ENCODE assay signal across 22 cellular contexts in the genomic region with DNA sequence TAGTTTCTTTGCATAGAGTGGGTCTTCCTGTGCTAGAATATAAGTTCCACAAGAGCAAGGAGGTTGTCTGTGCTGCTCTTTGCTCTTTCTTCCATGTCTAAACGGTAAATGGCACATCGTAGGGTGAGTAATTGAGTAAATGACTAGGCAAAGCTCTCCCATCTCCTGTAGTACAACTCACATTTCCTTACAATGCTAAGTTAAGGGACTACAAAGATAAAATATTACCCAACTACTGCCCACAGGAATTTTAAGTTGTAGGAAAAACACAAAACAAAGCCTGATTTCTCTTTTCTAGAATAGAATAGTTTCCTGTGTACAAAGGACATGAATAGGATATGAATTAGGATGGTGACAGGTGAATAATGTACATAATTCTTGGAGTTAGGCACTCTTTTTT.
"Had no signal": no experiment of that assay in that cellular context is flagged by ENCODE, and none has a peak within 500 bp of the region (broad histone marks: within the 10 kb centered on the region; RNA-seq: fewer than 3 reads in every experiment).

No MANE protein-coding gene starts in this region.

- H3K36me3 Mint-ChIP-seq: activated naive CD4-positive, alpha-beta T cell treated with anti-CD3 and anti-CD28 coated beads, Interleukin-2, amount 50 U/mL, for 72 hours; naive B cell had no signal

- H3K27ac ChIP-seq: adrenal gland, cardiac muscle cell, lower lobe of right lung, thyroid gland had no signal

- DNase-seq: activated CD4-positive, alpha-beta T cell treated with anti-CD3 and anti-CD28 coated beads for 1 hour; activated CD4-positive, alpha-beta T cell treated with anti-CD3 and anti-CD28 coated beads, Interleukin-2, amount 50 U/mL, for 1 hour; activated CD8-positive, alpha-beta T cell treated with anti-CD3 and anti-CD28 coated beads, Interleukin-2, amount 10 ng/mL, durations not matched to agents 7 days and 5 days; activated T-cell treated with anti-CD3 and anti-CD28 coated beads, Interleukin-2, amount 50 U/mL, for 24 hours; adrenal gland; dermis blood vessel endothelial cell; effector memory CD4-positive, alpha-beta T cell; foreskin fibroblast; lower lobe of right lung; naive B cell; stimulated activated CD4-positive, alpha-beta T cell treated with anti-CD3 and anti-CD28 coated beads, Interleukin-4, amount 100 ng/mL, for 4 hours; substantia nigra; thyroid gland had no signal

- H3K36me3 ChIP-seq: adrenal gland, cardiac muscle cell, lower lobe of right lung, thyroid gland had no signal

- H3K4me3 Mint-ChIP-seq: activated CD8-positive, alpha-beta T cell treated with anti-CD3 and anti-CD28 coated beads, Interleukin-2, amount 10 ng/mL, durations not matched to agents 7 days and 5 days; activated T-cell treated with anti-CD3 and anti-CD28 coated beads, Interleukin-2, amount 50 U/mL, for 24 hours; activated T-helper 17 cell treated with anti-CD3 and anti-CD28 coated beads, Interleukin-2, amount 50 U/mL, for 72 hours; neural crest cell; stimulated activated naive CD8-positive, alpha-beta T cell treated with anti-CD3 and anti-CD28 coated beads, Interleukin-15, Interleukin-2, amounts not matched to agents 100 ng/mL and 50 ng/mL, for 24 hours had no signal

- ATAC-seq: activated CD8-positive, alpha-beta T cell treated with anti-CD3 and anti-CD28 coated beads, Interleukin-2, amount 10 ng/mL, durations not matched to agents 7 days and 5 days; activated naive CD4-positive, alpha-beta T cell treated with anti-CD3 and anti-CD28 coated beads, Interleukin-2, amount 50 U/mL, for 72 hours; activated T-helper 17 cell treated with anti-CD3 and anti-CD28 coated beads, Interleukin-2, amount 50 U/mL, for 72 hours; esophagus mucosa; left lobe of liver; lower lobe of right lung; SK-N-SH treated with all-trans-retinoic acid at 6 μM for 48 hours had no signal

- H3K9me3 ChIP-seq: adrenal gland, lower lobe of right lung, thyroid gland had no signal

- H3K4me1 Mint-ChIP-seq: activated T-helper 17 cell treated with anti-CD3 and anti-CD28 coated beads, Interleukin-2, amount 50 U/mL, for 72 hours had no signal

- H3K4me3 ChIP-seq: adrenal gland, cardiac muscle cell, lower lobe of right lung, thyroid gland had no signal

- H3K27me3 ChIP-seq: adrenal gland, cardiac muscle cell, thyroid gland had no signal

- H3K9me3 Mint-ChIP-seq: activated naive CD4-positive, alpha-beta T cell treated with anti-CD3 and anti-CD28 coated beads, Interleukin-2, amount 50 U/mL, for 72 hours; activated T-cell treated with anti-CD3 and anti-CD28 coated beads, Interleukin-2, amount 50 U/mL, for 24 hours; activated T-helper 17 cell treated with anti-CD3 and anti-CD28 coated beads, Interleukin-2, amount 50 U/mL, for 72 hours; stimulated activated naive CD8-positive, alpha-beta T cell treated with anti-CD3 and anti-CD28 coated beads, Interleukin-15, Interleukin-2, amounts not matched to agents 100 ng/mL and 50 ng/mL, for 24 hours had no signal

- H3K27ac Mint-ChIP-seq: activated CD8-positive, alpha-beta T cell treated with anti-CD3 and anti-CD28 coated beads, Interleukin-2, amount 10 ng/mL, durations not matched to agents 7 days and 5 days; activated naive CD4-positive, alpha-beta T cell treated with anti-CD3 and anti-CD28 coated beads, Interleukin-2, amount 50 U/mL, for 72 hours; activated T-cell treated with anti-CD3 and anti-CD28 coated beads, Interleukin-2, amount 50 U/mL, for 24 hours; activated T-helper 17 cell treated with anti-CD3 and anti-CD28 coated beads, Interleukin-2, amount 50 U/mL, for 72 hours; naive B cell; progenitor cell of endocrine pancreas; stimulated activated naive CD8-positive, alpha-beta T cell treated with anti-CD3 and anti-CD28 coated beads, Interleukin-15, Interleukin-2, amounts not matched to agents 100 ng/mL and 50 ng/mL, for 24 hours had no signal

- H3K4me1 ChIP-seq: adrenal gland, lower lobe of right lung, thyroid gland had no signal
